Comparison of ENCODE assay signal across 8 cellular contexts in the genomic region with DNA sequence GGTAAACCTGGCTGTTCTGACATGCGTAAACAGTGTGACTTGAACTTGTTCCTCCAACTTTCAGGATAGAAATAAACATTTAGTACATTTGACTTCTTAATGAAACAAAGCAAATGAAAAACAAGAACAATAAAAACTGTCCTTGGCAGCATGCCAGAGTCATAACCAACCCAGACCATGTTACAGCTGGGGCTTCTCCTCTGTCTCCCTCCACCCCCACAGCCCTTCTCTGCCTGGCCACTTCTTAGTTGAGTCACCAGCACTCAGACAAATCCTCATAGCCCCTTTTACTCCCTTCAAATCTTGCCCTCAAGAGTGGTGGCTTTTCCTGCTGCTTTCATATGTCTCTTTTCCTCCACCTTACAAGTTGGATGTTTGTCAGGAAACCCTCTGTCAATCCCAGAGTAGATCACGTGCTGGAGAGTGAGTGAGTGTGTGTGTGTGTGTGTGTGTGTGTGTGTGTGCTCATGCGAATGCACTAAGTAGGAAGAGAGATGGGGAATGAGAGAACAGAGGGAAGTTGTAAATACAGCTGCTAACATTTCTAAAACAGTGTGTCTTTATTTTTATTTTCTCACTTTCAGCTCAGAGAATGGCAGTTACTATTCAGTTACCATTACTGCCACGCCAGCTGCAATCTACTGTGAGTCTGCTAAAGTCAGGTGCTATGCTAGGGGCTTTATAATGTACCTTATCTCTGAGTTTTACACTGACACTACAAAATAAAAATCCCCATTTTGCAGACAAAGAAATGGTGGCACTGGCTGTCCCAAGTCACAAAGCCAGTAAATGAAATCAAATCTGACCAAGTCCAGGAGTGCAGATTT. TPM values are rescaled to one million over a fixed set of nuclear protein-coding genes. Genes with fewer than 3 reads are reported as not detected.
DNase-seq lines count a peak whose midpoint lies in the region; ATAC-seq and TF ChIP-seq lines count a peak whose summit lies in the region.

No MANE protein-coding gene starts in this region.

- TF ChIP-seq CTCF in GM12865 (IDR thresholded peaks at IDR 0.05; ENCODE audit: insufficient read depth, low read depth, low read length, missing control alignments) = no peak
- no peak for TF ChIP-seq CTCF in VCaP (conservative IDR thresholded peaks at IDR 0.05)
- no peak for TF ChIP-seq CTCF in esophagus squamous epithelium (IDR thresholded peaks at IDR 0.05)

- peaks cover 0 to 18% (median 0%) of the 10 kb centered on the region in 3 donors for H3K36me3 ChIP-seq in esophagus squamous epithelium

- H3K27me3 ChIP-seq in esophagus squamous epithelium = no peaks in the 10 kb centered on the region

- WGBS in esophagus squamous epithelium, 2 donors = 24 to 43% methylated on average over 4 of the region's 4 CpGs

- H3K4me1 ChIP-seq in esophagus squamous epithelium = peaks cover 28 to 91% (median 84%) of the 10 kb centered on the region in 3 donors

- H3K27ac ChIP-seq in VCaP = peak overlapping the region; percentile 98
- H3K27ac ChIP-seq in esophagus squamous epithelium = peak overlapping the region; percentile 25 to 88 (median 78)

- intact Hi-C loops in esophagus squamous epithelium (cut with DNase I) = no loop called here

- no peak for TF ChIP-seq POLR2A in esophagus squamous epithelium (IDR thresholded peaks at IDR 0.05)

- H3K9me3 ChIP-seq in esophagus squamous epithelium = no peaks in the 10 kb centered on the region

- DNase-seq in A172 (ENCODE audit: low spot score) (peak; percentile 26), GM12865 (ENCODE audit: low read depth) (peak; percentile 95), NCI-H1694 treated with DMSO at 0.1 percent for 48 hours (lab: John Stamatoyannopoulos, UW) (peak; percentile 91), esophagus squamous epithelium (lab: John Stamatoyannopoulos, UW) (no peak), non-pigmented ciliary epithelial cell (ENCODE audit: low read depth) (peak; percentile 80), HPDE6-E6E7 (ENCODE audit: extremely low spot score) (no peak)

- H3K4me3 ChIP-seq in GM12865 (ENCODE audit: low read depth, low read length) (peak overlapping the region; percentile 38), esophagus squamous epithelium (peak overlapping the region in 1 of 4 donors; percentile 13)

- peak; percentile 39 for ATAC-seq in HG02852 (IDR thresholded peaks at IDR 0.05; ENCODE audit: unreplicated experiment)

RNA-seq across cellular contexts. Expression of gene SCARB2, which starts 15.0 kb away (rescaled TPM):
- 113 and 136 TPM in 2 replicates for total RNA-seq in A172 (2014; rRNA removed; shearing (Covaris generic))
- 10 to 100 TPM; 50.3 to 91.2 (median 72.8) TPM for total RNA-seq in esophagus squamous epithelium

RNA-seq across cellular contexts. Expression of gene NUP54, which starts 50.4 kb away (rescaled TPM):
- total RNA-seq in A172 (2014; rRNA removed; shearing (Covaris generic)) = 36.5 and 40.2 TPM in 2 replicates
- 10 to 100 TPM; 19.5 to 45.4 (median 36.5) TPM for total RNA-seq in esophagus squamous epithelium

RNA-seq across cellular contexts. Expression of gene FAM47E, which starts 52.9 kb away (rescaled TPM):
- 0.12 and 0.38 TPM in 2 replicates for total RNA-seq in A172 (2014; rRNA removed; shearing (Covaris generic))
- total RNA-seq in esophagus squamous epithelium = under 1 TPM in 2 of 4 donors, not detected in 2; 0.44 to 0.76 TPM

Comparison
In these comparisons a context has a peak if more than half of its experiments do, and no peak if none do; other contexts are left out.
1. DNase-seq: peak in A172 (single experiment), GM12865 (single experiment), NCI-H1694 treated with DMSO at 0.1 percent for 48 hours (single experiment) and non-pigmented ciliary epithelial cell (single experiment); none in esophagus squamous epithelium (single experiment) and HPDE6-E6E7 (single experiment).